Comparison of ENCODE assay signal across 8 cellular contexts in the genomic region with DNA sequence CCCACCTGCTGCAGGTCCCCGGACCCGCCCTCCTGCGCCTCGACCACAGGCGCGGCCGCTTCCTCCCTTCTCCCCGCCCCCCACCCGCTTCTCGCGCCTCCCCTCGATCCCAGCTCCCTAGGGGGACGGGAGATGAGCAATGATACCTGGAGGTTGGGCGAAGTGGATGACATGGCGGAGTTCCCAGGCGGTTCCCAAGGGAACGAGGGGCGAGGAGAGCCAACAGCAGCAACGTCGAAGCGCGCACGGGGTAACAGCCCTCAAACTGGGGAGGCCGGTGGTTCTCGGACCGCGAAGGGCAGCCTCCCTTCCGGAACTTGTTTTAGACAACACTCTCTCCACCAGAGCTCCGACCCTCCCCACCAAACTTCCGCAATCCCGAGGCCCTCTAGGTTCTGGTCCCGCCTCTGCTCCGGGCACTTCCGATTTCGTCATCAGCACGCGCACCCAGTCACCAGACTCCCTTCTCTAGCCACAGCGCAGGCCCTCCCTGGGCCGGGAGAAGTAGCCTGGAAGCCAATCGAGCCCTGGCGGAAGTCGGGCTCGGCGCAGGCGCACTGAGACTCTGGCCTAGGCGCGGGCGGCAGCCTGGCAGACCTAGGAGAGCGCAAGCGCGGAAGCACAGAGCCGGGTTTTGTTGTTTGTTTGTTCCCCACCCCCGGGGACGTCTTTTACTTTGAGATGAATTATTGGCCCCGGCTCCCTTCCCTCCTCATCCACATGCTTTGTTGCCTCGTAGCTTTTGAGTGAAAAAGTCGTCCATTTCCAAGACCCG. TPM values are rescaled to one million over a fixed set of nuclear protein-coding genes. Genes with fewer than 3 reads are reported as not detected.
DNase-seq lines count a peak whose midpoint lies in the region; ATAC-seq, FAIRE-seq and TF ChIP-seq lines count a peak whose summit lies in the region.

TSS of gene VPS4B (minus strand) at position 390 of the 775 bp plus-strand sequence. CDS start at position 173, 217 bp downstream.

- peak within 1 kb of the TSS; percentile 96 to 99 (median 98) for H3K27ac Mint-ChIP-seq in naive thymus-derived CD8-positive, alpha-beta T cell

- peaks cover 38% of the 10 kb centered on the region for H3K4me1 ChIP-seq in Loucy (ENCODE audit: insufficient read depth, low read length, poor library complexity, severe bottlenecking)

- no peaks in the 10 kb centered on the region for H3K27me3 ChIP-seq in Loucy (ENCODE audit: insufficient read depth, low read length, poor library complexity, severe bottlenecking)

- TF ChIP-seq POLR2A in H54 (IDR thresholded peaks at IDR 0.05; ENCODE audit: low read depth, low read length) (peak; percentile 33), Raji (IDR thresholded peaks at IDR 0.05; ENCODE audit: insufficient read depth, low read depth, low read length) (peak; percentile 94)

- TF ChIP-seq CTCF in Loucy (conservative IDR thresholded peaks at IDR 0.05; ENCODE audit: low read length) (no peak; the same call in 1 of the 2 replicates), fibroblast of mammary gland (conservative IDR thresholded peaks at IDR 0.05; ENCODE audit: control insufficient read depth, insufficient read depth, low read depth, low read length) (no peak)

- no peaks in the 10 kb centered on the region for H3K9me2 ChIP-seq in Loucy (replicated peaks; ENCODE audit: low read depth, low read length)

- peaks cover 0 to 12% (median 2%) of the 10 kb centered on the region in 3 donors for H3K36me3 Mint-ChIP-seq in naive thymus-derived CD8-positive, alpha-beta T cell

- H3K9ac ChIP-seq in Loucy (ENCODE audit: low read depth, low read length, poor library complexity, severe bottlenecking), result peak within 1 kb of the TSS; percentile 93

- peaks cover 49% of the 10 kb centered on the region for H3K79me2 ChIP-seq in Loucy (ENCODE audit: insufficient read depth, low read length)

- ATAC-seq in naive thymus-derived CD8-positive, alpha-beta T cell, result peak; percentile 91 to 95

- H3K27me3 Mint-ChIP-seq in naive thymus-derived CD8-positive, alpha-beta T cell, result peaks cover 0 to 8% (median 3%) of the 10 kb centered on the region in 5 donors

- peak within 1 kb of the TSS; percentile 94 for H3K4me3 ChIP-seq in Loucy (ENCODE audit: low read length, poor library complexity, severe bottlenecking)
- H3K4me3 ChIP-seq in fibroblast of mammary gland (ENCODE audit: control insufficient read depth, low read depth, low read length), result peak within 1 kb of the TSS; percentile 82

- peak within 1 kb of the TSS; percentile 93 to 99 (median 96) for H3K4me3 Mint-ChIP-seq in naive thymus-derived CD8-positive, alpha-beta T cell

- DNase-seq in ELF-1 (ENCODE audit: low read depth, low spot score) (peak; percentile 100), H54 (ENCODE audit: insufficient read length, low spot score) (peak; percentile 76), fibroblast of mammary gland (ENCODE audit: low read depth) (peak; percentile 99)
- peak; percentile 99 for DNase-seq in activated T-helper 9 cell treated with anti-CD3 and anti-CD28 coated beads, Interleukin-2, amount 50 U/mL, for 16 hours (ENCODE audit: low read depth)
- DNase-seq in naive thymus-derived CD8-positive, alpha-beta T cell, result peak; percentile 97 to 100 (median 100)
- DNase-seq in stimulated activated naive CD4-positive, alpha-beta T cell (lab: John Stamatoyannopoulos, UW), result peak; percentile 97 to 99 (median 98)

- H3K9me3 ChIP-seq in Loucy (ENCODE audit: insufficient read depth, low read depth, low read length), result no peaks in the 10 kb centered on the region

- peak within 1 kb of the TSS; percentile 94 for H3K4me2 ChIP-seq in Loucy (ENCODE audit: low read depth, low read length, poor library complexity, severe bottlenecking)

- no peaks in the 10 kb centered on the region for H3K36me3 ChIP-seq in Loucy (ENCODE audit: insufficient read depth, low read length)

- H3F3A ChIP-seq in Loucy (ENCODE audit: low read depth), result no peaks in the 10 kb centered on the region

- peaks cover 28% of the 10 kb centered on the region for H4K20me1 ChIP-seq in Loucy (ENCODE audit: insufficient read depth, low read length, poor library complexity, severe bottlenecking)

- POLR2A ChIA-PET in naive thymus-derived CD8-positive, alpha-beta T cell (lab: Charles Lee), result interaction anchor here (0.6 to 2.7 kb wide), 14 partner anchors 13 to 899 kb away, joined by 3 to 11 read pairs (median 6); partner anchors contain the start of genes BCL2, KDSR, PHLPP1 and ZCCHC2

- H3K4me1 Mint-ChIP-seq in naive thymus-derived CD8-positive, alpha-beta T cell, result peaks cover 13 to 37% (median 32%) of the 10 kb centered on the region in 4 donors

- H3K9me3 Mint-ChIP-seq in naive thymus-derived CD8-positive, alpha-beta T cell, result no peaks in the 10 kb centered on the region

- peak within 1 kb of the TSS; percentile 82 for H2AFZ ChIP-seq in Loucy (ENCODE audit: low read length)

- peak; percentile 69 for FAIRE-seq in H54 (lab: Jason Lieb, UNC)

RNA-seq across cellular contexts. Expression of gene VPS4B, which starts in this region (rescaled TPM):
- 10 to 100 TPM; 69.8 to 74.8 TPM for total RNA-seq in naive thymus-derived CD8-positive, alpha-beta T cell
- 10 to 100 TPM; 41.0 to 57.8 (median 48.8) TPM for polyA plus RNA-seq in naive thymus-derived CD8-positive, alpha-beta T cell

Comparison
In these comparisons a context has a peak if more than half of its experiments do, and no peak if none do; other contexts are left out.
1. Peak in every context shown above with its lines: DNase-seq, ATAC-seq and H3K4me3 ChIP-seq.